Comparison of ENCODE assay signal across 6 cellular contexts in genomic region chr16:31118223-31119155, GRCh38. TPM values are rescaled to one million over a fixed set of nuclear protein-coding genes. Genes with fewer than 3 reads are reported as not detected.
DNase-seq lines count a peak whose midpoint lies in the region; ATAC-seq and TF ChIP-seq lines count a peak whose summit lies in the region.

No MANE protein-coding gene starts in this region.

- peaks cover 8% of the 10 kb centered on the region for H3K4me1 Mint-ChIP-seq in neural progenitor cell

- peak overlapping the region; percentile 82 for H3K27ac ChIP-seq in HL-60 (replicated peaks)
- H3K27ac ChIP-seq in brain microvascular endothelial cell: peak overlapping the region; percentile 95
- H3K27ac ChIP-seq in neural progenitor cell: no peak overlapping the region

- H3K4me3 ChIP-seq in HL-60 (replicated peaks; ENCODE audit: insufficient read depth, low read length) (peak overlapping the region; percentile 54), brain microvascular endothelial cell (ENCODE audit: low read depth, low read length) (peak overlapping the region; percentile 71), neural progenitor cell (peak overlapping the region; percentile 84)

- H3K9ac ChIP-seq in neural progenitor cell: no peak overlapping the region

- no peak for TF ChIP-seq CTCF in HL-60 (IDR thresholded peaks at IDR 0.05; ENCODE audit: insufficient read depth, low read length)
- no peak for TF ChIP-seq CTCF in brain microvascular endothelial cell (IDR thresholded peaks at IDR 0.05; ENCODE audit: low read depth, low read length, missing control alignments)
- TF ChIP-seq CTCF in neural progenitor cell (IDR thresholded peaks at IDR 0.05): no peak

- H3K79me2 ChIP-seq in neural progenitor cell (ENCODE audit: low read depth): peaks cover 38% of the 10 kb centered on the region

- no peak for ATAC-seq in GM21423 (IDR thresholded peaks at IDR 0.05; ENCODE audit: unreplicated experiment)

- H3K36me3 Mint-ChIP-seq in neural progenitor cell: peaks cover 18% of the 10 kb centered on the region

- peaks cover 18% of the 10 kb centered on the region for H4K20me1 ChIP-seq in neural progenitor cell (ENCODE audit: low read depth)

- peak overlapping the region; percentile 10 for H3K27ac Mint-ChIP-seq in neural progenitor cell

- H2AFZ ChIP-seq in neural progenitor cell (replicated peaks): no peak overlapping the region

- peak overlapping the region; percentile 85 for H3K4me3 Mint-ChIP-seq in neural progenitor cell

- H3F3A ChIP-seq in neural progenitor cell (ENCODE audit: low read depth): peaks cover 7% of the 10 kb centered on the region

- H3K4me2 ChIP-seq in neural progenitor cell: peak overlapping the region; percentile 95

- H3K36me3 ChIP-seq in brain microvascular endothelial cell (replicated peaks) (peaks cover 22% of the 10 kb centered on the region), neural progenitor cell (peaks cover 7% of the 10 kb centered on the region)

- DNase-seq in HL-60 (ENCODE audit: low read depth in 1 of 2, low spot score in 1 of 2) (peak; percentile 46 to 87), brain microvascular endothelial cell (peak; percentile 47), neural progenitor cell (ENCODE audit: low spot score) (no peak), NCI-H2029 (lab: John Stamatoyannopoulos, UW) (no peak), OCI-M1 (lab: John Stamatoyannopoulos, UW) (no peak)

- no peaks in the 10 kb centered on the region for H3K9me3 ChIP-seq in neural progenitor cell (ENCODE audit: low read depth)

- H3K9me3 Mint-ChIP-seq in neural progenitor cell: no peaks in the 10 kb centered on the region

- no peaks in the 10 kb centered on the region for H3K4me1 ChIP-seq in neural progenitor cell

- H3K27me3 Mint-ChIP-seq in neural progenitor cell (ENCODE audit: insufficient read depth, low read depth): peaks cover 11% of the 10 kb centered on the region

- H3K27me3 ChIP-seq in HL-60 (ENCODE audit: insufficient read depth, poor library complexity, severe bottlenecking): no peaks in the 10 kb centered on the region
- no peaks in the 10 kb centered on the region for H3K27me3 ChIP-seq in brain microvascular endothelial cell (replicated peaks)
- H3K27me3 ChIP-seq in neural progenitor cell: no peaks in the 10 kb centered on the region

- in situ Hi-C loops in brain microvascular endothelial cell (cut with HindIII; ENCODE audit: low pct_ligation_motif_present, low sequenced_read_pairs): no loop called here

RNA-seq across cellular contexts. Expression of gene KAT8, which starts 1.0 kb away (rescaled TPM):
- total RNA-seq in neural progenitor cell (ENCODE audit: low replicate concordance): 59.7 and 71.7 TPM in 2 replicates

RNA-seq across cellular contexts. Expression of gene BCKDK, which starts 10.3 kb away (rescaled TPM):
- total RNA-seq in neural progenitor cell (ENCODE audit: low replicate concordance): 19.8 and 38.1 TPM in 2 replicates

RNA-seq across cellular contexts. Expression of gene PRSS8, which starts 17.0 kb away (rescaled TPM):
- 2.7 and 17.6 TPM in 2 replicates for total RNA-seq in neural progenitor cell (ENCODE audit: low replicate concordance)

RNA-seq across cellular contexts. Expression of gene VKORC1, which starts 23.9 kb away (rescaled TPM):
- 95.9 and 137 TPM in 2 replicates for total RNA-seq in neural progenitor cell (ENCODE audit: low replicate concordance)

RNA-seq across cellular contexts. Expression of gene PRSS53, which starts 29.7 kb away (rescaled TPM):
- 2.3 and 7.7 TPM in 2 replicates for total RNA-seq in neural progenitor cell (ENCODE audit: low replicate concordance)

Comparison
In these comparisons a context has a peak if more than half of its experiments do, and no peak if none do; other contexts are left out.
1. DNase-seq: peak in HL-60 (2 of 2) and brain microvascular endothelial cell (single experiment); none in neural progenitor cell (single experiment), NCI-H2029 (single experiment) and OCI-M1 (single experiment).
2. Peak in every context shown above with its lines, with median percentiles within 50 percentile points of each other: H3K4me3 ChIP-seq.